In genomic region chr19:11035441-11036377, GRCh38 we compare ENCODE assay signal across 8 cellular contexts. TPM values are rescaled to one million over a fixed set of nuclear protein-coding genes. Genes with fewer than 3 reads are reported as not detected.
DNase-seq lines count a peak whose midpoint lies in the region; ATAC-seq and TF ChIP-seq lines count a peak whose summit lies in the region.

No MANE protein-coding gene starts in this region.

- TF ChIP-seq CTCF in AG09309 (IDR thresholded peaks at IDR 0.05; ENCODE audit: control insufficient read depth, insufficient read depth, low read depth, low read length, missing control alignments), result peak; percentile 93
- peak; percentile 55 to 89 (median 79) for TF ChIP-seq CTCF in dorsolateral prefrontal cortex (IDR thresholded peaks at IDR 0.05 in 54 of 56, conservative IDR thresholded peaks at IDR 0.05 in 2 of 56; ENCODE audit: low read depth in 1 of 56, partially characterized antibody in 56 of 56)

- H3K4me3 ChIP-seq in AG09309 (ENCODE audit: control insufficient read depth, low read depth, low read length) (no peak overlapping the region), dorsolateral prefrontal cortex (no peak overlapping the region)

- no peaks in the 10 kb centered on the region for H3K27me3 ChIP-seq in dorsolateral prefrontal cortex

- ATAC-seq in GM18870 (IDR thresholded peaks at IDR 0.05; ENCODE audit: unreplicated experiment), result peak; percentile 63
- ATAC-seq in HG03432 (IDR thresholded peaks at IDR 0.05; ENCODE audit: unreplicated experiment), result peak; percentile 78

- DNase-seq in AG09309 (ENCODE audit: low read depth) (peak; percentile 25), NCI-H748 treated with DMSO at 0.1 percent for 48 hours (lab: John Stamatoyannopoulos, UW) (peak; percentile 15), dorsolateral prefrontal cortex (peak; percentile 68 to 86 (median 80)), medulla oblongata (ENCODE audit: extremely low spot score) (peak; percentile 90)
- DNase-seq in activated CD4-positive, alpha-beta T cell treated with anti-CD3 and anti-CD28 coated beads, Interleukin-2, amount 50 U/mL, for 4 hours, result peak; percentile 86
- peak; percentile 65 for DNase-seq in stimulated activated CD8-positive, alpha-beta memory T cell treated with anti-CD3 and anti-CD28 coated beads, Interleukin-12 subunit alpha, Interleukin-12 subunit beta, amount 100 ng/mL, for 4 hours (ENCODE audit: low read depth)

- H3K27ac ChIP-seq in dorsolateral prefrontal cortex, result peak overlapping the region in 27 of 59 donors; percentile 13 to 66 (median 31)

- intact Hi-C loops in dorsolateral prefrontal cortex (cut with DNase I), result loop anchor here (2.0 to 10.0 kb wide), 3 partner anchors 89 to 167 kb away; no protein-coding TSS in a partner anchor

RNA-seq across cellular contexts. Expression of gene LDLR, which starts 53.6 kb away (rescaled TPM):
- total RNA-seq in dorsolateral prefrontal cortex, result 10 to 100 TPM; 14.7 to 92.5 (median 30.9) TPM

Comparison
In these comparisons a context has a peak if more than half of its experiments do, and no peak if none do; other contexts are left out.
1. DNase-seq: peak in every context shown above with its lines; median percentile 90 in medulla oblongata; 86 in activated CD4-positive, alpha-beta T cell treated with anti-CD3 and anti-CD28 coated beads, Interleukin-2, amount 50 U/mL, for 4 hours; 80 in dorsolateral prefrontal cortex; 65 in stimulated activated CD8-positive, alpha-beta memory T cell treated with anti-CD3 and anti-CD28 coated beads, Interleukin-12 subunit alpha, Interleukin-12 subunit beta, amount 100 ng/mL, for 4 hours; 25 in AG09309; 15 in NCI-H748 treated with DMSO at 0.1 percent for 48 hours.